18 cellular contexts compared by ENCODE assay signal in genomic region chr1:171455967-171456366, GRCh38. TPM values are rescaled to one million over a fixed set of nuclear protein-coding genes. Genes with fewer than 3 reads are reported as not detected.
DNase-seq lines count a peak whose midpoint lies in the region; ATAC-seq, FAIRE-seq and TF ChIP-seq lines count a peak whose summit lies in the region.
"Had no signal": no experiment of that assay in that cellular context is flagged by ENCODE, and none has a peak within 500 bp of the region (broad histone marks: within the 10 kb centered on the region; RNA-seq: fewer than 3 reads in every experiment).

No MANE protein-coding gene starts in this region.

- no peak overlapping the region for H2BK120ac ChIP-seq in IMR-90 (ENCODE audit: low read depth, low read length)

- no peak overlapping the region for H3K27ac ChIP-seq in IMR-90 (ENCODE audit: insufficient read depth, low read length)
- no peak overlapping the region for H3K27ac ChIP-seq in PC-9
- H3K27ac ChIP-seq in K562 (ENCODE audit: extremely low read depth, low read depth, low read length) = no peak overlapping the region
- H3K27ac ChIP-seq: C4-2B had no signal

- H3K79me1 ChIP-seq in IMR-90 (ENCODE audit: low read depth in 1 of 2, low read length in 2 of 2) = no peaks in the 10 kb centered on the region

- no peaks in the 10 kb centered on the region for H3K4me1 ChIP-seq in IMR-90 (ENCODE audit: control insufficient read depth, insufficient read depth, low read length)
- H3K4me1 ChIP-seq in PC-9 (replicated peaks; ENCODE audit: insufficient read depth) = no peaks in the 10 kb centered on the region
- H3K4me1 ChIP-seq in K562 (replicated peaks in 1 of 2; ENCODE audit: control insufficient read depth in 2 of 2, insufficient read depth in 2 of 2, low read length in 2 of 2) = no peaks in the 10 kb centered on the region

- H3K9me1 ChIP-seq in IMR-90 (ENCODE audit: insufficient read depth, low read length) (no peaks in the 10 kb centered on the region), K562 (ENCODE audit: control insufficient read depth, insufficient read depth, low read length) (no peaks in the 10 kb centered on the region)

- H3F3A ChIP-seq in PC-9 (ENCODE audit: insufficient read depth, low read depth) = no peaks in the 10 kb centered on the region

- H3K79me2 ChIP-seq in PC-9 (ENCODE audit: low read depth) (no peaks in the 10 kb centered on the region), K562 (ENCODE audit: control insufficient read depth, insufficient read depth, low read length) (no peaks in the 10 kb centered on the region)

- H3K4ac ChIP-seq in IMR-90 (ENCODE audit: low read depth, low read length) = no peak overlapping the region

- in situ Hi-C loops in IMR-90 (cut with MboI; ENCODE audit: low sequenced_read_pairs) (no loop called here), K562 (cut with MboI) (no loop called here)

- peak; percentile 46 for FAIRE-seq in K562 (lab: Jason Lieb, UNC)
- FAIRE-seq in frontal cortex (lab: Jason Lieb, UNC) = no peak
- FAIRE-seq: A204.1, GM12892 had no signal

- H3K36me3 Mint-ChIP-seq in activated T-cell treated with anti-CD3 and anti-CD28 coated beads, Interleukin-2, amount 50 U/mL, for 4 hours (ENCODE audit: insufficient read depth) = no peaks in the 10 kb centered on the region

- intact Hi-C loops in IMR-90 (cut with micrococcal nuclease) (no loop called here), PC-9 (cut with micrococcal nuclease; ENCODE audit: unreplicated experiment) (no loop called here), K562 (cut with micrococcal nuclease) (no loop called here)

- no peak overlapping the region for H3K14ac ChIP-seq in IMR-90 (replicated peaks; ENCODE audit: low read depth, low read length)

- no peak for TF ChIP-seq CTCF in IMR-90 (conservative IDR thresholded peaks at IDR 0.05; ENCODE audit: low read depth, low read length)
- no peak for TF ChIP-seq CTCF in PC-9 (conservative IDR thresholded peaks at IDR 0.05)
- TF ChIP-seq CTCF in K562 (IDR thresholded peaks at IDR 0.05 in 2 of 3, conservative IDR thresholded peaks at IDR 0.05 in 1 of 3; ENCODE audit: insufficient read depth in 2 of 3, low read depth in 1 of 3, low read length in 3 of 3) = no peak

- H3K9me3 ChIP-seq in IMR-90 (ENCODE audit: control insufficient read depth, insufficient read depth, low read length) (no peaks in the 10 kb centered on the region; the same call in 1 of the 2 replicates), PC-9 (ENCODE audit: insufficient read depth, low read depth) (no peaks in the 10 kb centered on the region), K562 (replicated peaks; ENCODE audit: control insufficient read depth, insufficient read depth, low read depth, low read length) (no peaks in the 10 kb centered on the region)
- H3K9me3 ChIP-seq: Caco-2 had no signal

- H4K5ac ChIP-seq in IMR-90 (ENCODE audit: low read depth, low read length) = no peak overlapping the region

- no peak overlapping the region for H4K91ac ChIP-seq in IMR-90 (ENCODE audit: insufficient read depth, low read depth, low read length)

- dilution Hi-C loops in IMR-90 (cut with HindIII; ENCODE audit: low sequenced_read_pairs, unreplicated experiment) = no loop called here

- H3K27me3 ChIP-seq in IMR-90 (ENCODE audit: control insufficient read depth, insufficient read depth, low read length) (no peaks in the 10 kb centered on the region), PC-9 (ENCODE audit: insufficient read depth, low read depth) (no peaks in the 10 kb centered on the region), K562 (ENCODE audit: control insufficient read depth in 2 of 2, insufficient read depth in 2 of 2, low read length in 2 of 2) (peaks cover 7 to 16% of the 10 kb centered on the region in 2 experiments; a peak in 3 of 5 replicates)

- TF ChIP-seq POLR2A in IMR-90 (IDR thresholded peaks at IDR 0.05; ENCODE audit: low read depth, low read length) (no peak), K562 (conservative IDR thresholded peaks at IDR 0.05) (no peak), GM18505 (IDR thresholded peaks at IDR 0.05; ENCODE audit: borderline replicate concordance, extremely low read depth, insufficient read depth, insufficient read length) (no peak)

- H3K23ac ChIP-seq in IMR-90 (ENCODE audit: low read depth, low read length) = no peak overlapping the region

- CTCF ChIA-PET in IMR-90 (lab: Yijun Ruan, JAX) = no interaction called here
- CTCF ChIA-PET in PC-9 (lab: Charles Lee) = no interaction called here
- CTCF ChIA-PET in K562 (lab: Yijun Ruan, JAX; ENCODE audit: low intra/inter-chr PET ratio) = no interaction called here

- no peak overlapping the region for H4K8ac ChIP-seq in IMR-90 (ENCODE audit: low read depth in 2 of 2, low read length in 2 of 2)

- no peak overlapping the region for H3K9ac ChIP-seq in IMR-90 (ENCODE audit: low read depth, low read length)
- H3K9ac ChIP-seq in K562 (ENCODE audit: insufficient read depth in 1 of 2, low read depth in 2 of 2, low read length in 2 of 2) = no peak overlapping the region

- no peak overlapping the region for H3K56ac ChIP-seq in IMR-90 (ENCODE audit: extremely low read depth, insufficient read depth, low read length)

- H2BK20ac ChIP-seq in IMR-90 (ENCODE audit: low read depth, low read length) = no peak overlapping the region

- BruUV-seq in IMR-90 (replicated peaks; lab: Mats Ljungman, UMichigan) = no TSS peak
- BruUV-seq in PC-9 (replicated peaks; lab: Mats Ljungman, UMichigan) = no TSS peak
- no TSS peak for BruUV-seq in K562 (replicated peaks; lab: Mats Ljungman, UMichigan)

- peak; percentile 11 for DNase-seq in IMR-90
- no peak for DNase-seq in PC-9
- DNase-seq in K562 (ENCODE audit: extremely low read depth in 1 of 4, low spot score in 3 of 4) = no peak
- peak; percentile 33 for DNase-seq in superior temporal gyrus (ENCODE audit: extremely low spot score)
- DNase-seq in activated T-cell treated with anti-CD3 and anti-CD28 coated beads, Interleukin-2, amount 50 U/mL, for 4 hours = no peak
- DNase-seq in frontal cortex (ENCODE audit: low spot score in 2 of 2) = no peak
- DNase-seq in activated CD8-positive, alpha-beta memory T cell treated with anti-CD3 and anti-CD28 coated beads, Interleukin-2, amount 50 U/mL, for 4 hours = no peak
- DNase-seq: ACHN; Caco-2; CD4-positive, alpha-beta T cell; DMS79; GDM1; GOT3; H9 had no signal

- no peak overlapping the region for H2AK9ac ChIP-seq in IMR-90 (replicated peaks; ENCODE audit: low read depth, low read length, poor library complexity)

- POLR2A ChIA-PET in IMR-90 (lab: Charles Lee; ENCODE audit: unreplicated experiment) (no interaction called here), PC-9 (lab: Charles Lee; ENCODE audit: unreplicated experiment) (no interaction called here), K562 (lab: Yijun Ruan, JAX) (no interaction called here)

- H3K4me2 ChIP-seq in IMR-90 (ENCODE audit: low read depth, low read length) (no peak overlapping the region), PC-9 (no peak overlapping the region), K562 (ENCODE audit: insufficient read depth, low read length) (no peak overlapping the region)

- no peak overlapping the region for H2AK5ac ChIP-seq in IMR-90 (ENCODE audit: low read depth, low read length)

- H2AFZ ChIP-seq in IMR-90 (replicated peaks; ENCODE audit: low read length, poor library complexity) (no peak overlapping the region), PC-9 (0 out of 2 replicates have a peak overlapping the region, but pooled peaks have one; percentile 2), K562 (ENCODE audit: low read depth, low read length) (no peak overlapping the region)

- no peak overlapping the region for H3K4me3 Mint-ChIP-seq in activated T-cell treated with anti-CD3 and anti-CD28 coated beads, Interleukin-2, amount 50 U/mL, for 4 hours
- H3K4me3 Mint-ChIP-seq: CD4-positive, alpha-beta T cell; H9 had no signal

- H3K27me3 Mint-ChIP-seq in activated T-cell treated with anti-CD3 and anti-CD28 coated beads, Interleukin-2, amount 50 U/mL, for 4 hours (ENCODE audit: low read depth) = peaks cover 5% of the 10 kb centered on the region

- H3K4me1 Mint-ChIP-seq in activated T-cell treated with anti-CD3 and anti-CD28 coated beads, Interleukin-2, amount 50 U/mL, for 4 hours (ENCODE audit: low read depth) = no peaks in the 10 kb centered on the region
- H3K4me1 Mint-ChIP-seq: H9 had no signal

- H4K20me1 ChIP-seq in IMR-90 (ENCODE audit: insufficient read depth, low read length) (no peaks in the 10 kb centered on the region), PC-9 (ENCODE audit: insufficient read depth) (no peaks in the 10 kb centered on the region), K562 (replicated peaks; ENCODE audit: control insufficient read depth, insufficient read depth, low read length) (no peaks in the 10 kb centered on the region)

- no peaks in the 10 kb centered on the region for H3K36me3 ChIP-seq in IMR-90 (ENCODE audit: control insufficient read depth, insufficient read depth, low read length)
- H3K36me3 ChIP-seq in PC-9 (ENCODE audit: low read depth) = no peaks in the 10 kb centered on the region
- no peaks in the 10 kb centered on the region for H3K36me3 ChIP-seq in K562 (ENCODE audit: control insufficient read depth, insufficient read depth, low read length)

- no peak for TF ChIP-seq EP300 in K562 (IDR thresholded peaks at IDR 0.05; ENCODE audit: low read length)

- no peaks in the 10 kb centered on the region for H3K9me2 ChIP-seq in PC-9 (ENCODE audit: insufficient read depth)

- no peak overlapping the region for H2BK15ac ChIP-seq in IMR-90 (ENCODE audit: low read depth, low read length)

- H3K4me3 ChIP-seq in IMR-90 (ENCODE audit: insufficient read depth, low read depth, low read length) (no peak overlapping the region), PC-9 (no peak overlapping the region), K562 (no peak overlapping the region)

- H3K9me3 Mint-ChIP-seq in activated T-cell treated with anti-CD3 and anti-CD28 coated beads, Interleukin-2, amount 50 U/mL, for 4 hours = peaks cover 5% of the 10 kb centered on the region

- no peak for ATAC-seq in IMR-90 (ENCODE audit: low read depth)
- 0 out of 3 replicates have a peak, but pooled peaks have one; percentile 40 for ATAC-seq in K562
- no peak for ATAC-seq in activated T-cell treated with anti-CD3 and anti-CD28 coated beads, Interleukin-2, amount 50 U/mL, for 4 hours
- ATAC-seq in GM18505 (IDR thresholded peaks at IDR 0.05; ENCODE audit: unreplicated experiment) = no peak

- no peak overlapping the region for H3K18ac ChIP-seq in IMR-90 (ENCODE audit: low read depth, low read length)

- TF ChIP-seq RAD21 in IMR-90 (IDR thresholded peaks at IDR 0.05; ENCODE audit: low read length) (no peak), K562 (CRISPR knock-in tag; conservative IDR thresholded peaks at IDR 0.05 in 1 of 2, IDR thresholded peaks at IDR 0.05 in 1 of 2) (peak in 1 of 2 experiments; percentile 13; a peak in 1 of 4 replicates)

- H2BK5ac ChIP-seq in IMR-90 (ENCODE audit: low read depth, low read length, poor library complexity, severe bottlenecking) = no peak overlapping the region

RNA-seq across cellular contexts. Expression of gene PRRC2C, which starts 29.4 kb away (rescaled TPM):
- total RNA-seq in IMR-90 (2012; rRNA removed) (58.3 and 66.4 TPM in 2 replicates), PC-9 (2021) (99.2 and 136 TPM in 2 replicates), K562 (2014; rRNA removed) (69.5 and 76.7 TPM in 2 replicates), K562 (2014; rRNA removed; fragmentation: Illumina TruSeq; extraction: Trizol) (89.2 and 102 TPM in 2 replicates), K562 (2015; rRNA removed; fragmentation: Illumina TruSeq; extraction: Trizol) (105 and 107 TPM in 2 replicates), K562 (2021) (218 and 237 TPM in 2 replicates), frontal cortex (37.5 TPM)
- polyA plus RNA-seq in IMR-90 (2012; rRNA removed) (46.4 and 54.0 TPM in 2 replicates), K562 (2011; rRNA removed) (101 and 108 TPM in 2 replicates), K562 (2014; fragmentation: Illumina TruSeq; extraction: Trizol) (164 and 206 TPM in 2 replicates), K562 (2014; fragmentation: Nextera tagmentation; extraction: Ambion mirVana) (10 to 100 TPM; 61.9 to 93.0 TPM), K562 (2014; rRNA removed) (108 and 114 TPM in 2 replicates)
- 14.8 and 17.9 TPM in 2 replicates for polyA plus RNA-seq in IMR-90 (2012; cell fraction: cytosol; rRNA removed)
- polyA plus RNA-seq in IMR-90 (2012; cell fraction: nucleus; rRNA removed; ENCODE audit: low replicate concordance) = 16.0 and 73.3 TPM in 2 replicates
- 76.1 and 296 TPM in 2 replicates for total RNA-seq in K562 (2011; cell fraction: chromatin; rRNA removed; ENCODE audit: low replicate concordance)
- 45.2 and 70.9 TPM in 2 replicates for total RNA-seq in K562 (2011; cell fraction: nucleolus; rRNA removed)
- total RNA-seq in K562 (2011; cell fraction: nucleoplasm; rRNA removed) = 123 and 188 TPM in 2 replicates
- 105 and 130 TPM in 2 replicates for polyA plus RNA-seq in K562 (2011; cell fraction: cytosol; rRNA removed)
- polyA plus RNA-seq in K562 (2011; cell fraction: nucleus; rRNA removed) = 134 and 156 TPM in 2 replicates
- polyA plus RNA-seq in K562 (2012) = 85.6 and 96.6 TPM in 2 replicates
- polyA minus RNA-seq in K562 (2011; rRNA and poly(A)+ RNA removed) = 135 and 143 TPM in 2 replicates
- polyA minus RNA-seq in K562 (2011; cell fraction: cytosol; rRNA and poly(A)+ RNA removed) = 137 and 143 TPM in 2 replicates
- 50.5 and 95.9 TPM in 2 replicates for polyA minus RNA-seq in K562 (2011; cell fraction: nucleus; rRNA and poly(A)+ RNA removed)
- 100 to 1,000 TPM; 240 to 248 (median 245) TPM for total RNA-seq in activated T-cell treated with anti-CD3 and anti-CD28 coated beads, Interleukin-2, amount 50 U/mL, for 4 hours

Comparison
In these comparisons a context has a peak if more than half of its experiments do, and no peak if none do; other contexts are left out.
1. DNase-seq: peak in IMR-90 (single experiment) and superior temporal gyrus (single experiment); none in PC-9 (0 of 2), K562 (0 of 4), activated T-cell treated with anti-CD3 and anti-CD28 coated beads, Interleukin-2, amount 50 U/mL, for 4 hours (single experiment), frontal cortex (0 of 2) and activated CD8-positive, alpha-beta memory T cell treated with anti-CD3 and anti-CD28 coated beads, Interleukin-2, amount 50 U/mL, for 4 hours (single experiment).